In genomic region chr9:4502444-4502843, GRCh38 we compare ENCODE assay signal across 34 cellular contexts. TPM values are rescaled to one million over a fixed set of nuclear protein-coding genes. Genes with fewer than 3 reads are reported as not detected.
"Had no signal": no experiment of that assay in that cellular context is flagged by ENCODE, and none has a peak within 500 bp of the region (broad histone marks: within the 10 kb centered on the region; RNA-seq: fewer than 3 reads in every experiment).

No MANE protein-coding gene starts in this region.

- H3K9me3 ChIP-seq: ascending aorta, Peyer's patch, SJSA1, SK-N-SH had no signal

- H3K36me3 Mint-ChIP-seq: activated naive CD4-positive, alpha-beta T cell treated with anti-CD3 and anti-CD28 coated beads, Interleukin-2, amount 50 U/mL, for 24 hours; activated naive CD8-positive, alpha-beta T cell treated with anti-CD3 and anti-CD28 coated beads, Interleukin-2, amount 10 ng/mL, durations not matched to agents 7 days and 5 days had no signal

- H3K4me3 Mint-ChIP-seq: activated CD8-positive, alpha-beta T cell treated with anti-CD3 and anti-CD28 coated beads for 36 hours; activated naive CD4-positive, alpha-beta T cell treated with anti-CD3 and anti-CD28 coated beads, Interleukin-2, amount 50 U/mL, for 24 hours; activated naive CD8-positive, alpha-beta T cell treated with anti-CD3 and anti-CD28 coated beads, Interleukin-2, amount 10 ng/mL, durations not matched to agents 7 days and 5 days; activated T-cell treated with anti-CD3 and anti-CD28 coated beads, Interleukin-2, amount 50 U/mL, for 72 hours; activated T-helper 17 cell treated with anti-CD3 and anti-CD28 coated beads, Interleukin-2, amount 50 U/mL, for 72 hours; central memory CD8-positive, alpha-beta T cell had no signal

- H3K27me3 Mint-ChIP-seq: activated naive CD4-positive, alpha-beta T cell treated with anti-CD3 and anti-CD28 coated beads, Interleukin-2, amount 50 U/mL, for 24 hours; activated T-helper 17 cell treated with anti-CD3 and anti-CD28 coated beads, Interleukin-2, amount 50 U/mL, for 72 hours; central memory CD8-positive, alpha-beta T cell had no signal

- DNase-seq: activated CD4-positive, alpha-beta T cell treated with anti-CD3 and anti-CD28 coated beads for 1 hour; activated CD4-positive, alpha-beta T cell treated with anti-CD3 and anti-CD28 coated beads for 48 hours; activated CD4-positive, CD25-positive, alpha-beta regulatory T cell; activated CD8-positive, alpha-beta T cell treated with anti-CD3 and anti-CD28 coated beads for 36 hours; activated effector memory CD4-positive, alpha-beta T cell treated with anti-CD3 and anti-CD28 coated beads, Interleukin-2, amount 50 U/mL, for 16 hours; activated naive CD4-positive, alpha-beta T cell treated with Interleukin-2 at 50 U/mL for 16 hours; activated naive CD8-positive, alpha-beta T cell treated with anti-CD3 and anti-CD28 coated beads, Interleukin-2, amount 10 ng/mL, durations not matched to agents 7 days and 5 days; activated T-cell treated with anti-CD3 and anti-CD28 coated beads, Interleukin-2, amount 50 U/mL, for 1 hour; activated T-cell treated with anti-CD3 and anti-CD28 coated beads, Interleukin-2, amount 50 U/mL, for 72 hours; amygdala; NCI-H1092 treated with DMSO at 0.1 percent for 48 hours; NCI-H1417; NCI-H187 treated with DMSO at 0.1 percent for 48 hours; NCI-H2081; NCI-H2171 treated with DMSO at 0.1 percent for 48 hours; NCI-H2227 treated with DMSO at 0.1 percent for 48 hours; NCI-H446; NCI-H69; NCI-H82; NK-92 treated with Interleukin-12 subunit alpha and Interleukin-12 subunit beta, amount 100 ng/mL, for 24 hours; PC-3; Peyer's patch; RPMI8226; SHP77 treated with DMSO at 0.1 percent for 48 hours; SK-N-SH; T-helper 1 cell; T1000; WERI-Rb-1 had no signal

- H3K27ac Mint-ChIP-seq: activated CD8-positive, alpha-beta T cell treated with anti-CD3 and anti-CD28 coated beads for 36 hours; activated naive CD4-positive, alpha-beta T cell treated with anti-CD3 and anti-CD28 coated beads, Interleukin-2, amount 50 U/mL, for 24 hours; activated naive CD8-positive, alpha-beta T cell treated with anti-CD3 and anti-CD28 coated beads, Interleukin-2, amount 10 ng/mL, durations not matched to agents 7 days and 5 days; activated T-cell treated with anti-CD3 and anti-CD28 coated beads, Interleukin-2, amount 50 U/mL, for 72 hours; activated T-helper 17 cell treated with anti-CD3 and anti-CD28 coated beads, Interleukin-2, amount 50 U/mL, for 72 hours had no signal

- ATAC-seq: activated CD8-positive, alpha-beta T cell treated with anti-CD3 and anti-CD28 coated beads for 36 hours; activated T-cell treated with anti-CD3 and anti-CD28 coated beads, Interleukin-2, amount 50 U/mL, for 72 hours; activated T-helper 17 cell treated with anti-CD3 and anti-CD28 coated beads, Interleukin-2, amount 50 U/mL, for 72 hours; PC-3 had no signal

- H3K9me3 Mint-ChIP-seq: activated CD8-positive, alpha-beta T cell treated with anti-CD3 and anti-CD28 coated beads for 36 hours; activated naive CD4-positive, alpha-beta T cell treated with anti-CD3 and anti-CD28 coated beads, Interleukin-2, amount 50 U/mL, for 24 hours; activated naive CD8-positive, alpha-beta T cell treated with anti-CD3 and anti-CD28 coated beads, Interleukin-2, amount 10 ng/mL, durations not matched to agents 7 days and 5 days; activated T-cell treated with anti-CD3 and anti-CD28 coated beads, Interleukin-2, amount 50 U/mL, for 72 hours; activated T-helper 17 cell treated with anti-CD3 and anti-CD28 coated beads, Interleukin-2, amount 50 U/mL, for 72 hours; central memory CD8-positive, alpha-beta T cell had no signal

- H3K4me1 Mint-ChIP-seq: activated naive CD4-positive, alpha-beta T cell treated with anti-CD3 and anti-CD28 coated beads, Interleukin-2, amount 50 U/mL, for 24 hours; activated naive CD8-positive, alpha-beta T cell treated with anti-CD3 and anti-CD28 coated beads, Interleukin-2, amount 10 ng/mL, durations not matched to agents 7 days and 5 days; activated T-helper 17 cell treated with anti-CD3 and anti-CD28 coated beads, Interleukin-2, amount 50 U/mL, for 72 hours had no signal

RNA-seq across cellular contexts. Expression of gene SLC1A1, which starts 12.2 kb away (rescaled TPM):
- total RNA-seq: T-helper 2 cell treated with Interferon-gamma antibody and Interleukin-4, amounts not matched to agents 100 ng/mL and 5 ng/mL, for 36 hours had no signal
